20 cellular contexts compared by ENCODE assay signal in the genomic region with DNA sequence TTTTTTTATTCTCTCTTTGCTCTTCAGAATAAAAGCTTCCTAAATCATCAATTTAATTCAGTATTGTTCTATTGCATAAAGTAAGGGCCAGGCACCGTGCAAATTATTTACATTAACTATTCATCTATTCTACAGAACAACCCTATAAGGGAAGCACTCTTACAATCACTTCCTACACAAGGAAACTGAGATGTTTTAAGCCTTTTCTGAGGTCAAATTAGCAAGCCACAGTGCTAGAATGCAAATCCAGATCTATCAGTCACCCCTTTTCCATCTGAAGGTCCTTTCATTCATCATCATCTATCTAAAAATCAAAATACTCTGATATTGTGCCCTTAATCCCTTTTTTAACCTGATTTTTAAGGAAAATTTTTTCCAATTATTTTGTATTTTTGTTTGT. TPM values are rescaled to one million over a fixed set of nuclear protein-coding genes. Genes with fewer than 3 reads are reported as not detected.
DNase-seq lines count a peak whose midpoint lies in the region; ATAC-seq lines count a peak whose summit lies in the region.
"Had no signal": no experiment of that assay in that cellular context is flagged by ENCODE, and none has a peak within 500 bp of the region (broad histone marks: within the 10 kb centered on the region; RNA-seq: fewer than 3 reads in every experiment).

No MANE protein-coding gene starts in this region.

- DNase-seq in cardiac septum (ENCODE audit: low spot score) (no peak), mesenteric fat pad (ENCODE audit: low spot score) (no peak), SW480 (ENCODE audit: low spot score) (no peak)
- no peak for DNase-seq in activated CD8-positive, alpha-beta memory T cell treated with anti-CD3 and anti-CD28 coated beads, Interleukin-2, amount 50 U/mL, for 4 hours
- DNase-seq: activated CD8-positive, alpha-beta memory T cell treated with anti-CD3 and anti-CD28 coated beads, Interleukin-2, amount 50 U/mL, for 48 hours; activated naive CD4-positive, alpha-beta T cell treated with anti-CD3 and anti-CD28 coated beads for 36 hours; dorsolateral prefrontal cortex; GF-D8; H7; left ventricle myocardium inferior; NCI-H1436; PC-9; posterior cingulate gyrus; spleen; stomach had no signal

- intact Hi-C loops in cardiac septum (cut with DNase I): no loop called here

- ATAC-seq in GM18498 (IDR thresholded peaks at IDR 0.05; ENCODE audit: unreplicated experiment) (peak; percentile 74), GM19328 (IDR thresholded peaks at IDR 0.05; ENCODE audit: unreplicated experiment) (peak; percentile 49), HG02642 (IDR thresholded peaks at IDR 0.05; ENCODE audit: poor library complexity, unreplicated experiment) (peak; percentile 62), HG03378 (IDR thresholded peaks at IDR 0.05; ENCODE audit: unreplicated experiment) (peak; percentile 74)
- ATAC-seq: activated CD4-positive, CD25-positive, alpha-beta regulatory T cell treated with anti-CD3 and anti-CD28 coated beads, Interleukin-2, amount 50 U/mL, for 24 hours had no signal

RNA-seq across cellular contexts. Expression of gene FRK, which starts 31.2 kb away (rescaled TPM):
- 2.6 TPM for total RNA-seq in cardiac septum
- 0.80 TPM for total RNA-seq in mesenteric fat pad
- total RNA-seq: activated naive CD4-positive, alpha-beta T cell treated with anti-CD3 and anti-CD28 coated beads for 36 hours had no signal
